In genomic region chr2:101802329-101802728, GRCh38 we compare ENCODE assay signal across 14 cellular contexts.
DNase-seq lines count a peak whose midpoint lies in the region; ATAC-seq and TF ChIP-seq lines count a peak whose summit lies in the region.
"Had no signal": no experiment of that assay in that cellular context is flagged by ENCODE, and none has a peak within 500 bp of the region (broad histone marks: within the 10 kb centered on the region; RNA-seq: fewer than 3 reads in every experiment).

No MANE protein-coding gene starts in this region.

- H3K9me3 ChIP-seq in esophagus squamous epithelium (no peaks in the 10 kb centered on the region), vagina (no peaks in the 10 kb centered on the region)
- H3K9me3 ChIP-seq: BLaER1, MG63, neutrophil had no signal

- TF ChIP-seq CTCF in esophagus squamous epithelium (IDR thresholded peaks at IDR 0.05), result no peak
- no peak for TF ChIP-seq CTCF in omental fat pad (IDR thresholded peaks at IDR 0.05)
- no peak for TF ChIP-seq CTCF in vagina (IDR thresholded peaks at IDR 0.05)

- ATAC-seq in omental fat pad (ENCODE audit: low FRiP score) (peak; percentile 12), HG03460 (IDR thresholded peaks at IDR 0.05; ENCODE audit: unreplicated experiment) (no peak)

- no peak overlapping the region for H3K4me3 ChIP-seq in esophagus squamous epithelium
- no peak overlapping the region for H3K4me3 ChIP-seq in vagina
- H3K4me3 ChIP-seq: BLaER1, MG63 had no signal

- H3K27me3 ChIP-seq in esophagus squamous epithelium, result no peaks in the 10 kb centered on the region
- H3K27me3 ChIP-seq in vagina, result no peaks in the 10 kb centered on the region
- H3K27me3 ChIP-seq: BLaER1, MG63, neutrophil had no signal

- intact Hi-C loops in esophagus squamous epithelium (cut with DNase I) (no loop called here), vagina (cut with DNase I) (no loop called here)

- WGBS in esophagus squamous epithelium, 2 donors, result 51 to 73% methylated on average over 5 of the region's 5 CpGs

- H3K36me3 ChIP-seq in esophagus squamous epithelium, result no peaks in the 10 kb centered on the region
- no peaks in the 10 kb centered on the region for H3K36me3 ChIP-seq in vagina
- H3K36me3 ChIP-seq: MG63 had no signal

- DNase-seq in COLO829 (ENCODE audit: low spot score), result peak; percentile 43
- DNase-seq in RPMI7951 (ENCODE audit: low read depth), result peak; percentile 30
- no peak for DNase-seq in esophagus squamous epithelium (lab: John Stamatoyannopoulos, UW)
- no peak for DNase-seq in omental fat pad (ENCODE audit: low spot score)
- DNase-seq in vagina (ENCODE audit: extremely low spot score in 2 of 2), result no peak
- no peak for DNase-seq in DMS153 (lab: John Stamatoyannopoulos, UW)
- DNase-seq in activated T-cell treated with anti-CD3 and anti-CD28 coated beads, Interleukin-2, amount 50 U/mL, for 1 hour, result no peak
- DNase-seq: erythroblast, GOT3, MG63, NCI-H526 treated with DMSO at 0.1 percent for 48 hours had no signal

- TF ChIP-seq POLR2A in esophagus squamous epithelium (IDR thresholded peaks at IDR 0.05) (no peak), vagina (IDR thresholded peaks at IDR 0.05) (no peak)

- H3K27ac ChIP-seq in esophagus squamous epithelium (peak overlapping the region; percentile 29 to 72 (median 54)), vagina (no peak overlapping the region)
- H3K27ac ChIP-seq: BLaER1, neutrophil had no signal

- H3K4me1 ChIP-seq in esophagus squamous epithelium (peaks cover 9 to 62% (median 31%) of the 10 kb centered on the region in 3 donors), vagina (peaks cover 77% of the 10 kb centered on the region)

Comparison
In these comparisons a context has a peak if more than half of its experiments do, and no peak if none do; other contexts are left out.
1. DNase-seq: peak in COLO829 (single experiment) and RPMI7951 (single experiment); none in esophagus squamous epithelium (single experiment), omental fat pad (single experiment), vagina (0 of 2), DMS153 (single experiment) and activated T-cell treated with anti-CD3 and anti-CD28 coated beads, Interleukin-2, amount 50 U/mL, for 1 hour (single experiment).